ENCODE assay signal across 2 cellular contexts in genomic region chr3:49535971-49536874, GRCh38.
A peak's percentile ranks its signal among the peaks of the same experiment; 100 is the strongest.
TF ChIP-seq lines count a peak whose summit lies in the region.

No MANE protein-coding gene starts in this region.

TF ChIP-seq in HEK293, 187 proteins besides CTCF, POLR2A, EP300 and RAD21:
- TF ChIP-seq GLIS1 (tag by site-specific recombination; IDR thresholded peaks at IDR 0.05) (0 out of 2 replicates have a peak, but pooled peaks have one; percentile 9), ZNF133 (tag by site-specific recombination; IDR thresholded peaks at IDR 0.05) (0 out of 2 replicates have a peak, but pooled peaks have one; percentile 25), BCL11A (tag by site-specific recombination; IDR thresholded peaks at IDR 0.05; ENCODE audit: low read depth) (no peak), ZNF600 (tag by site-specific recombination; IDR thresholded peaks at IDR 0.05) (no peak), AEBP2 (tag by site-specific recombination; IDR thresholded peaks at IDR 0.05; ENCODE audit: borderline replicate concordance) (no peak), ZSCAN16 (tag by site-specific recombination; IDR thresholded peaks at IDR 0.05) (no peak), ZBTB21 (tag by site-specific recombination; IDR thresholded peaks at IDR 0.05) (no peak), ZBTB44 (tag by site-specific recombination; IDR thresholded peaks at IDR 0.05) (no peak), ZNF423 (tag by site-specific recombination; IDR thresholded peaks at IDR 0.05) (no peak), ZNF558 (tag by site-specific recombination; IDR thresholded peaks at IDR 0.05) (no peak)

TF ChIP-seq in SK-N-SH, 30 proteins besides CTCF, POLR2A, EP300 and RAD21:
- TF ChIP-seq PBX3 (IDR thresholded peaks at IDR 0.05) (no peak), FOXM1 (IDR thresholded peaks at IDR 0.05; ENCODE audit: low read depth) (no peak), TCF12 (IDR thresholded peaks at IDR 0.05) (no peak), IRF3 (IDR thresholded peaks at IDR 0.05; ENCODE audit: low read depth, low read length) (no peak), EZH2phosphoT487 (IDR thresholded peaks at IDR 0.05; ENCODE audit: borderline replicate concordance, low read depth) (no peak), RXRA (IDR thresholded peaks at IDR 0.05; ENCODE audit: borderline replicate concordance, low read depth) (no peak), JUND (IDR thresholded peaks at IDR 0.05) (no peak), ZBTB33 (IDR thresholded peaks at IDR 0.05; ENCODE audit: borderline replicate concordance, low read depth) (no peak), FOSL2 (IDR thresholded peaks at IDR 0.05; ENCODE audit: borderline replicate concordance, low read depth) (no peak), REST (IDR thresholded peaks at IDR 0.05; ENCODE audit: low read depth, low read length) (no peak), MAX (IDR thresholded peaks at IDR 0.05; ENCODE audit: low read depth) (no peak), SMC3 (IDR thresholded peaks at IDR 0.05; ENCODE audit: low read depth, low read length) (no peak), CHD2 (IDR thresholded peaks at IDR 0.05; ENCODE audit: low read length, partially characterized antibody) (no peak), TAF1 (IDR thresholded peaks at IDR 0.05; ENCODE audit: borderline replicate concordance, low read depth, low read length) (no peak), GATA2 (CRISPR knock-in tag; IDR thresholded peaks at IDR 0.05) (no peak), RCOR1 (IDR thresholded peaks at IDR 0.05; ENCODE audit: low read length) (no peak)
- TF ChIP-seq, protein P1, sequence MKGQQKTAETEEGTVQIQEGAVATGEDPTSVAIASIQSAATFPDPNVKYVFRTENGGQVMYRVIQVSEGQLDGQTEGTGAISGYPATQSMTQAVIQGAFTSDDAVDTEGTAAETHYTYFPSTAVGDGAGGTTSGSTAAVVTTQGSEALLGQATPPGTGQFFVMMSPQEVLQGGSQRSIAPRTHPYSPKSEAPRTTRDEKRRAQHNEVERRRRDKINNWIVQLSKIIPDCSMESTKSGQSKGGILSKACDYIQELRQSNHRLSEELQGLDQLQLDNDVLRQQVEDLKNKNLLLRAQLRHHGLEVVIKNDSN (IDR thresholded peaks at IDR 0.05; ENCODE audit: borderline replicate concordance, low read depth) = no peak
TF ChIP-seq in SK-N-SH: peak in this region for 0.
